In the genomic region with DNA sequence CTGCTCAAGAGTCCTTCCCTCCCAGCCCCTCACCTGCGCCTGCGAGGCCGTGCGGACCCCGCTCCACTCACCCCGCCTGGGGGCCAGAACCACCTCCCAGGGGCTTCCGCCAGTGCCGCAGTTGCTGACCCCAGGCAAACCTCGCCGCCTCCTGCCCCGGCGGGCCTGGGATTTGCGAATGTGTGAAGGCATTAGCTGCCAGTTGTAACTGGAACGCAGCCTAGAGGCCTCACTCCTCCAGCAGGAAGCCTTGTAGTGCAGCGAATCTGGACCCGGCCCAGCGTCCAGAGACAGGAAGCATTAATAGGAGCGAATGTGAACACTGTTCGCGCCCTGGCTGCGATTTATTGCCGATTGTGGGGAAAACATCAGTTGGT, we compare ENCODE assay signal across 8 cellular contexts.
DNase-seq lines count a peak whose midpoint lies in the region; ATAC-seq and TF ChIP-seq lines count a peak whose summit lies in the region.

No MANE protein-coding gene starts in this region.

- H3K36me3 Mint-ChIP-seq in glutamatergic neuron (ENCODE audit: unreplicated experiment) = no peaks in the 10 kb centered on the region

- H3K4me1 ChIP-seq in HUES48 (ENCODE audit: control insufficient read depth, insufficient read depth, low read length) (peaks cover 32% of the 10 kb centered on the region), subcutaneous abdominal adipose tissue (ENCODE audit: control insufficient read depth in 5 of 5, insufficient read depth in 5 of 5, low read length in 5 of 5) (peaks cover 6 to 22% (median 15%) of the 10 kb centered on the region in 5 donors)

- peaks cover 12% of the 10 kb centered on the region for H3K4me1 Mint-ChIP-seq in glutamatergic neuron (ENCODE audit: low read depth, unreplicated experiment)

- no peak for TF ChIP-seq POLR2A in lower leg skin (IDR thresholded peaks at IDR 0.05)

- no peak for ATAC-seq in stimulated activated naive CD8-positive, alpha-beta T cell treated with anti-CD3 and anti-CD28 coated beads, Interleukin-15, Interleukin-2, amounts not matched to agents 100 U/mL and 50 U/mL, for 24 hours

- H3K27ac ChIP-seq in HUES48 (ENCODE audit: low read depth, low read length) (peak overlapping the region; percentile 76), subcutaneous abdominal adipose tissue (ENCODE audit: low read depth, low read length) (peak overlapping the region; percentile 54)

- TF ChIP-seq CTCF in lower leg skin (IDR thresholded peaks at IDR 0.05) (no peak), glutamatergic neuron (IDR thresholded peaks at IDR 0.05; ENCODE audit: partially characterized antibody, unreplicated experiment) (no peak)

- WGBS in lower leg skin, 2 donors = 6 to 20% methylated on average over 21 to 22 of the region's 22 CpGs

- peaks cover 5% of the 10 kb centered on the region for H3K9me3 Mint-ChIP-seq in glutamatergic neuron (ENCODE audit: unreplicated experiment)

- H3K9me3 ChIP-seq in HUES48 (ENCODE audit: control insufficient read depth, insufficient read depth, low read length) = no peaks in the 10 kb centered on the region
- H3K9me3 ChIP-seq in subcutaneous abdominal adipose tissue (ENCODE audit: control insufficient read depth in 5 of 5, low read length in 5 of 5) = peaks cover 0 to 6% (median 2%) of the 10 kb centered on the region in 5 donors

- intact Hi-C loops in lower leg skin (cut with DNase I; ENCODE audit: low total_unique reads) = no loop called here

- H3K9ac ChIP-seq in HUES48 (ENCODE audit: low read depth, low read length) = 0 out of 2 replicates have a peak overlapping the region, but pooled peaks have one; percentile 8
- H3K9ac ChIP-seq in subcutaneous abdominal adipose tissue (ENCODE audit: low read length in 5 of 5) = peak overlapping the region in 3 of 5 donors; percentile 30 to 49 (median 36)

- peaks cover 26% of the 10 kb centered on the region for H3K27me3 ChIP-seq in HUES48 (ENCODE audit: control insufficient read depth, insufficient read depth, low read length)
- H3K27me3 ChIP-seq in subcutaneous abdominal adipose tissue (ENCODE audit: control insufficient read depth in 5 of 5, insufficient read depth in 4 of 5, low read length in 5 of 5) = peaks cover 9 to 60% (median 45%) of the 10 kb centered on the region in 5 donors

- no peak overlapping the region for H3K27ac Mint-ChIP-seq in glutamatergic neuron (ENCODE audit: unreplicated experiment)

- H3K36me3 ChIP-seq in HUES48 (ENCODE audit: control insufficient read depth, insufficient read depth, low read length) (no peaks in the 10 kb centered on the region), subcutaneous abdominal adipose tissue (ENCODE audit: control insufficient read depth in 5 of 5, insufficient read depth in 5 of 5, low read length in 5 of 5) (no peaks in the 10 kb centered on the region)

- H3K4me3 ChIP-seq in HUES48 (ENCODE audit: low read depth, low read length) (no peak overlapping the region), lower leg skin (ENCODE audit: low read depth, poor library complexity, severe bottlenecking) (no peak overlapping the region), subcutaneous abdominal adipose tissue (ENCODE audit: low read depth in 1 of 5, low read length in 5 of 5) (peak overlapping the region in 1 of 5 donors; percentile 4)

- peaks cover 5% of the 10 kb centered on the region for H3K27me3 Mint-ChIP-seq in glutamatergic neuron (ENCODE audit: unreplicated experiment)

- no peak overlapping the region for H3K4me3 Mint-ChIP-seq in glutamatergic neuron (ENCODE audit: unreplicated experiment)

- peak; percentile 77 for DNase-seq in ecto neural progenitor cell (ENCODE audit: low spot score)
- peak; percentile 69 to 94 for DNase-seq in lower leg skin (ENCODE audit: low spot score in 2 of 2)
- no peak for DNase-seq in middle frontal gyrus (ENCODE audit: extremely low spot score, low spot score)
- DNase-seq in stimulated activated naive CD8-positive, alpha-beta T cell treated with anti-CD3 and anti-CD28 coated beads, Interleukin-15, Interleukin-2, amounts not matched to agents 100 U/mL and 50 U/mL, for 24 hours = no peak
- no peak for DNase-seq in NCI-H2081 treated with DMSO at 0.1 percent for 48 hours (lab: John Stamatoyannopoulos, UW)
- no peak for DNase-seq in glutamatergic neuron

Comparison
In these comparisons a context has a peak if more than half of its experiments do, and no peak if none do; other contexts are left out.
1. DNase-seq: peak in ecto neural progenitor cell (single experiment) and lower leg skin (2 of 2); none in middle frontal gyrus (single experiment), stimulated activated naive CD8-positive, alpha-beta T cell treated with anti-CD3 and anti-CD28 coated beads, Interleukin-15, Interleukin-2, amounts not matched to agents 100 U/mL and 50 U/mL, for 24 hours (single experiment), NCI-H2081 treated with DMSO at 0.1 percent for 48 hours (single experiment) and glutamatergic neuron (single experiment).